Comparison of ENCODE assay signal across 26 cellular contexts in the genomic region with DNA sequence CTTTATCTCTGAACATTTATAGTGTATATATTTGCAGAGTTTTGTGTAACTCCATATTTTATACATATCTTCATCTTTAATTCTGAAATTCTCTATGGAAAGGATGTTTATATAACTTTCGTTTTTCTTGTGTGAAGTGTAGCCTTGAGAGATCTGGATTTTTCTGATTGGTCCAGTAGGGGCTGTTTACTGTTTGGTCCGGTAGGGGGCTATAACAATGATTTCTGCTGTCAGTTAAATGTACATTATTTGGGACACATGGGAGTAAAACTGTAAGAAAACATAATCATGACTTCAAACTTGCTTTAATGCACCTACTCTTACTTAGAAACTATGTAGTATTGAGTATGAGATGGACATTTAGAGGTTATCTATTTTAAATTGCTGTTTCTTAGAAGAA.
DNase-seq lines count a peak whose midpoint lies in the region; ATAC-seq, FAIRE-seq and TF ChIP-seq lines count a peak whose summit lies in the region.
"Had no signal": no experiment of that assay in that cellular context is flagged by ENCODE, and none has a peak within 500 bp of the region (broad histone marks: within the 10 kb centered on the region; RNA-seq: fewer than 3 reads in every experiment).

No MANE protein-coding gene starts in this region.

- no peaks in the 10 kb centered on the region for H3K4me1 ChIP-seq in MM.1S (ENCODE audit: low read length)
- H3K4me1 ChIP-seq in PC-3 (ENCODE audit: insufficient read depth, low read length): peaks cover 20% of the 10 kb centered on the region
- H3K4me1 ChIP-seq: Caco-2 had no signal

- TF ChIP-seq CTCF in MM.1S (IDR thresholded peaks at IDR 0.05; ENCODE audit: low read length) (0 out of 2 replicates have a peak, but pooled peaks have one; percentile 11), PC-3 (conservative IDR thresholded peaks at IDR 0.05; ENCODE audit: low read depth, low read length) (peak; percentile 51), brain microvascular endothelial cell (IDR thresholded peaks at IDR 0.05; ENCODE audit: low read depth, low read length, missing control alignments) (peak; percentile 4), RWPE1 (conservative IDR thresholded peaks at IDR 0.05; ENCODE audit: low read depth) (no peak)

- H3K36me3 ChIP-seq in MM.1S (replicated peaks; ENCODE audit: insufficient read depth, low read length): no peaks in the 10 kb centered on the region
- H3K36me3 ChIP-seq in PC-3 (ENCODE audit: low read depth, low read length): no peaks in the 10 kb centered on the region
- no peaks in the 10 kb centered on the region for H3K36me3 ChIP-seq in brain microvascular endothelial cell (replicated peaks)

- no peak for FAIRE-seq in GM19239 (lab: Jason Lieb, UNC)
- FAIRE-seq: A204.1, RCC 7860 had no signal

- H3K9ac ChIP-seq in MM.1S (ENCODE audit: low read length) (no peak overlapping the region), PC-3 (ENCODE audit: low read length) (no peak overlapping the region)

- H3K4me3 ChIP-seq in MM.1S (ENCODE audit: low read length) (no peak overlapping the region), PC-3 (ENCODE audit: low read length) (no peak overlapping the region), brain microvascular endothelial cell (ENCODE audit: low read depth, low read length) (no peak overlapping the region)
- H3K4me3 ChIP-seq: GM23338 had no signal

- H3K27ac ChIP-seq in MM.1S (ENCODE audit: low read length) (no peak overlapping the region), PC-3 (ENCODE audit: low read length) (no peak overlapping the region), brain microvascular endothelial cell (no peak overlapping the region), RWPE1 (no peak overlapping the region)

- H3K9me2 ChIP-seq in MM.1S (replicated peaks; ENCODE audit: insufficient read depth, low read length) (no peaks in the 10 kb centered on the region), PC-3 (replicated peaks; ENCODE audit: low read length) (no peaks in the 10 kb centered on the region)

- H2AFZ ChIP-seq in MM.1S (ENCODE audit: low read length): no peak overlapping the region
- H2AFZ ChIP-seq in PC-3 (ENCODE audit: low read length): no peak overlapping the region

- CTCF ChIA-PET in PC-3 (lab: Charles Lee): no interaction called here
- CTCF ChIA-PET in RWPE1 (lab: Yijun Ruan, JAX): no interaction called here

- no peak for ATAC-seq in PC-3
- ATAC-seq: CD8-positive, alpha-beta T cell; GM23338; T-cell had no signal

- POLR2A ChIA-PET in PC-3 (lab: Charles Lee; ENCODE audit: unreplicated experiment): no interaction called here
- POLR2A ChIA-PET in RWPE1 (lab: Yijun Ruan, JAX; ENCODE audit: low non-redundant PET): no interaction called here

- H4K20me1 ChIP-seq in MM.1S (ENCODE audit: insufficient read depth, low read length) (no peaks in the 10 kb centered on the region), PC-3 (ENCODE audit: low read length) (no peaks in the 10 kb centered on the region)

- in situ Hi-C loops in brain microvascular endothelial cell (cut with HindIII; ENCODE audit: low pct_ligation_motif_present, low sequenced_read_pairs): no loop called here

- DNase-seq in ELR (ENCODE audit: low read depth): peak; percentile 2
- DNase-seq in MM.1S: no peak
- DNase-seq in PC-3: no peak
- DNase-seq in brain microvascular endothelial cell: no peak
- DNase-seq in GM19239 (ENCODE audit: insufficient read length, low spot score): no peak
- no peak for DNase-seq in GM19238 (ENCODE audit: insufficient read length, low spot score)
- DNase-seq in RWPE1 (ENCODE audit: low spot score): no peak
- no peak for DNase-seq in NCI-H1930 (lab: John Stamatoyannopoulos, UW)
- DNase-seq: AML-193; C1 segment of cervical spinal cord; Caco-2; CD8-positive, alpha-beta T cell; GDM1; H9; NCI-H1092 treated with DMSO at 0.1 percent for 48 hours; NCI-H1436; NCI-H187; NCI-H2171 treated with DMSO at 0.1 percent for 48 hours; NCI-H446; NCI-H524 treated with DMSO at 0.1 percent for 48 hours; NCI-H774; NK-92 treated with Interleukin-12 subunit alpha and Interleukin-12 subunit beta, amount 100 ng/mL, for 24 hours; T-cell had no signal

- H3K9me3 ChIP-seq in MM.1S (replicated peaks; ENCODE audit: insufficient read depth, low read length) (no peaks in the 10 kb centered on the region), PC-3 (ENCODE audit: low read length) (no peaks in the 10 kb centered on the region)
- H3K9me3 ChIP-seq: Caco-2 had no signal

- H3K27me3 ChIP-seq in MM.1S (replicated peaks; ENCODE audit: insufficient read depth, low read length) (no peaks in the 10 kb centered on the region), PC-3 (ENCODE audit: low read length) (no peaks in the 10 kb centered on the region), brain microvascular endothelial cell (replicated peaks) (no peaks in the 10 kb centered on the region)

- H3K4me2 ChIP-seq in MM.1S (ENCODE audit: low read depth, low read length) (no peak overlapping the region), PC-3 (ENCODE audit: low read length) (no peak overlapping the region)
- H3K4me2 ChIP-seq: GM23338 had no signal

- BruUV-seq in PC-3 (replicated peaks; lab: Mats Ljungman, UMichigan): no TSS peak

- H3K79me2 ChIP-seq in MM.1S (ENCODE audit: low read length) (no peaks in the 10 kb centered on the region), PC-3 (ENCODE audit: low read length) (no peaks in the 10 kb centered on the region)

- H3F3A ChIP-seq in MM.1S (ENCODE audit: insufficient read depth, low read length) (no peaks in the 10 kb centered on the region), PC-3 (ENCODE audit: low read length, unreplicated experiment) (no peaks in the 10 kb centered on the region)

- intact Hi-C loops in PC-3 (cut with micrococcal nuclease): no loop called here
